Comparison of ENCODE assay signal across 11 cellular contexts in genomic region chr4:1643971-1644735, GRCh38. TPM values are rescaled to one million over a fixed set of nuclear protein-coding genes. Genes with fewer than 3 reads are reported as not detected.
A peak's percentile ranks its signal among the peaks of the same experiment; 100 is the strongest.
DNase-seq lines count a peak whose midpoint lies in the region; ATAC-seq lines count a peak whose summit lies in the region.
"Had no signal": no experiment of that assay in that cellular context is flagged by ENCODE, and none has a peak within 500 bp of the region (broad histone marks: within the 10 kb centered on the region; RNA-seq: fewer than 3 reads in every experiment).

No MANE protein-coding gene starts in this region.

- no peak for DNase-seq in NT2/D1 (ENCODE audit: low read depth, low spot score)
- DNase-seq in caudate nucleus (lab: John Stamatoyannopoulos, UW), result no peak
- no peak for DNase-seq in CD1c-positive myeloid dendritic cell (ENCODE audit: extremely low spot score)
- DNase-seq: GF-D8, MV-4-11, NCI-H2029 treated with DMSO at 0.1 percent for 48 hours, PC-3 had no signal

- H3K9me3 ChIP-seq in NT2/D1 (ENCODE audit: insufficient read depth, low read length) (no peaks in the 10 kb centered on the region), muscle layer of colon (ENCODE audit: low read length) (no peaks in the 10 kb centered on the region)

- H3K36me3 ChIP-seq in NT2/D1 (ENCODE audit: insufficient read depth, insufficient read length, low read length) (no peaks in the 10 kb centered on the region), muscle layer of colon (ENCODE audit: insufficient read depth, low read length) (no peaks in the 10 kb centered on the region)

- H3K4me3 ChIP-seq in NT2/D1 (ENCODE audit: insufficient read length, low read depth), result no peak overlapping the region
- H3K4me3 ChIP-seq in muscle layer of colon (ENCODE audit: low read depth in 1 of 2, low read length in 2 of 2), result no peak overlapping the region

- H3K27me3 ChIP-seq in NT2/D1 (ENCODE audit: insufficient read depth, insufficient read length) (no peaks in the 10 kb centered on the region), muscle layer of colon (ENCODE audit: control insufficient read depth in 1 of 2, insufficient read depth in 2 of 2, low read length in 2 of 2) (no peaks in the 10 kb centered on the region)

- H3K27ac ChIP-seq in caudate nucleus (ENCODE audit: low read depth, low read length), result peak overlapping the region; percentile 98
- H3K27ac ChIP-seq in muscle layer of colon (ENCODE audit: low read depth, low read length), result peak overlapping the region; percentile 95
- peak overlapping the region; percentile 97 for H3K27ac ChIP-seq in temporal lobe (ENCODE audit: low read depth, low read length)

- peak overlapping the region; percentile 50 for H3K9ac ChIP-seq in NT2/D1 (ENCODE audit: insufficient read length, low read depth)
- H3K9ac ChIP-seq in muscle layer of colon (ENCODE audit: low read length), result peak overlapping the region; percentile 34

- ATAC-seq in GM18511 (IDR thresholded peaks at IDR 0.05; ENCODE audit: unreplicated experiment) (no peak), GM18909 (IDR thresholded peaks at IDR 0.05; ENCODE audit: poor library complexity, unreplicated experiment) (no peak)
- ATAC-seq: PC-3 had no signal

- H3K4me1 ChIP-seq in NT2/D1 (ENCODE audit: insufficient read depth, insufficient read length), result peaks cover 13% of the 10 kb centered on the region
- H3K4me1 ChIP-seq in muscle layer of colon (ENCODE audit: insufficient read depth, low read length), result peaks cover 22% of the 10 kb centered on the region

RNA-seq across cellular contexts. Expression of gene FAM53A, which starts 40.0 kb away (rescaled TPM):
- 2.0 TPM for total RNA-seq in temporal lobe
